In the genomic region with DNA sequence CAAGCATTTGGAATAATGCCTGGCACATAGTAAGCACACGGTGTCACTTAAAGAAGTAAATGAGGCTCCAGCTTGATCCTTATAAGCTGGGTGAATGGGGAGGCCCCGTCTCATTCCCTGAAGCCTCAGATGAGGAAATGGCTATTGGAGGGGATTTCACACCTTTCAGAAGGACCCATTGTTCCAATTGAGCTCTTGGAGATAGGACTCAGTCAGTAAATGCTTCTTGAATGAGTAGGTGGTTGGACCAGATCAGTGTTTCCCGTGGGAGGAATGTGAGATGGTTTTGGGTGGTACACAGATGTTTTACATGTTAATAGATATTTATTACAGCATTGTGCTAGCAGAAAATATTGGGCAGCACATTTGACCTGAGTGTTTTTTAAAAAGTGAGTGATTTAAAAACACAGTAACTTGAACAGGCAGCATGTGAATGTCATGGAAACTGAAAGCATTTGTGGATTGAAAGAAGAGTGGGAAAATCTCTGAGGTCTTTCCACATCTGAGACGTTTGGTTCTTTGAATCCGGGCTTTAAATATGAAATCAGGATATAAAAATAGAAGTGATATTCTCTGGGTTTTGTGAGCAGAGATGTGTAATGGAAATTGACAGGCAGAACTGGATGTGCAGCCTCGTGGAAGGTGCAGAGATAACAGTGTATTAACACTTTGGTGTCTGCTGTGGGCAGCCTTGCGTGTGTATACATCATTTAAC, we compare ENCODE assay signal across 9 cellular contexts. TPM values are rescaled to one million over a fixed set of nuclear protein-coding genes. Genes with fewer than 3 reads are reported as not detected.
A peak's percentile ranks its signal among the peaks of the same experiment; 100 is the strongest.
DNase-seq lines count a peak whose midpoint lies in the region; ATAC-seq and TF ChIP-seq lines count a peak whose summit lies in the region.
"Had no signal": no experiment of that assay in that cellular context is flagged by ENCODE, and none has a peak within 500 bp of the region (broad histone marks: within the 10 kb centered on the region; RNA-seq: fewer than 3 reads in every experiment).

No MANE protein-coding gene starts in this region.

- H3F3A ChIP-seq in smooth muscle cell (ENCODE audit: low read depth), result peaks cover 8% of the 10 kb centered on the region

- H3K4me3 Mint-ChIP-seq in activated T-cell treated with anti-CD3 and anti-CD28 coated beads, Interleukin-2, amount 50 U/mL, for 72 hours, result peak overlapping the region; percentile 75 to 98

- H3K79me2 ChIP-seq in smooth muscle cell (ENCODE audit: low read depth), result no peaks in the 10 kb centered on the region

- WGBS in gastroesophageal sphincter (ENCODE audit: low coverage in 1 of 2), 2 donors, result 12 to 27% methylated on average over 7 of the region's 7 CpGs
- 26% methylated on average over 7 of the region's 7 CpGs for WGBS in smooth muscle cell (ENCODE audit: low lambda C conversion rate)

- H3K36me3 Mint-ChIP-seq in activated T-cell treated with anti-CD3 and anti-CD28 coated beads, Interleukin-2, amount 50 U/mL, for 72 hours (ENCODE audit: insufficient read depth in 2 of 2), result no peaks in the 10 kb centered on the region

- H3K4me1 Mint-ChIP-seq in activated T-cell treated with anti-CD3 and anti-CD28 coated beads, Interleukin-2, amount 50 U/mL, for 72 hours (ENCODE audit: low read depth), result peaks cover 54% of the 10 kb centered on the region

- TF ChIP-seq EP300 in gastroesophageal sphincter (IDR thresholded peaks at IDR 0.05), result no peak

- no peak overlapping the region for H3K27ac ChIP-seq in HEK293 (ENCODE audit: extremely low read depth, low read depth, low read length)
- H3K27ac ChIP-seq in gastroesophageal sphincter, result peak overlapping the region in 3 of 4 donors; percentile 60 to 72 (median 63)
- H3K27ac ChIP-seq in smooth muscle cell (ENCODE audit: low read depth), result peak overlapping the region; percentile 19

- no peaks in the 10 kb centered on the region for H3K36me3 ChIP-seq in HEK293 (ENCODE audit: control insufficient read depth in 2 of 2, insufficient read depth in 1 of 2, low read length in 2 of 2)
- no peaks in the 10 kb centered on the region for H3K36me3 ChIP-seq in gastroesophageal sphincter
- H3K36me3 ChIP-seq in smooth muscle cell (ENCODE audit: low read depth), result no peaks in the 10 kb centered on the region

- H2AFZ ChIP-seq in smooth muscle cell (ENCODE audit: low read depth), result no peak overlapping the region

- H3K9me3 ChIP-seq in HEK293 (ENCODE audit: control insufficient read depth, insufficient read depth, low read depth, low read length) (no peaks in the 10 kb centered on the region), gastroesophageal sphincter (no peaks in the 10 kb centered on the region), smooth muscle cell (replicated peaks; ENCODE audit: low read depth) (no peaks in the 10 kb centered on the region)

- CTCF ChIA-PET in HEK293 (lab: Yijun Ruan, JAX), result interaction anchor here (0.5 kb wide), 1 partner anchor 116 kb away, joined by 4 read pairs; no protein-coding TSS in a partner anchor

- H4K20me1 ChIP-seq in smooth muscle cell (ENCODE audit: low read depth), result no peaks in the 10 kb centered on the region

- no peak overlapping the region for H3K4me3 ChIP-seq in HEK293 (ENCODE audit: low read depth, low read length)
- peak overlapping the region in 1 of 2 donors; percentile 12 for H3K4me3 ChIP-seq in gastroesophageal sphincter
- H3K4me3 ChIP-seq in smooth muscle cell, result no peak overlapping the region

- H3K9me3 Mint-ChIP-seq in activated T-cell treated with anti-CD3 and anti-CD28 coated beads, Interleukin-2, amount 50 U/mL, for 72 hours, result no peaks in the 10 kb centered on the region

- peak; percentile 6 to 14 for ATAC-seq in activated T-cell treated with anti-CD3 and anti-CD28 coated beads, Interleukin-2, amount 50 U/mL, for 72 hours (replicated peaks in 1 of 2)
- ATAC-seq in gastroesophageal sphincter (no peak), GM18502 (IDR thresholded peaks at IDR 0.05; ENCODE audit: poor library complexity, unreplicated experiment) (no peak)

- H3K4me1 ChIP-seq in HEK293 (ENCODE audit: control insufficient read depth, insufficient read depth, low read length) (0 out of 2 replicates have a peak, but pooled peaks cover 3% of the 10 kb centered on the region), gastroesophageal sphincter (peaks cover 0 to 38% (median 7%) of the 10 kb centered on the region in 3 donors), smooth muscle cell (ENCODE audit: low read depth) (peaks cover 8% of the 10 kb centered on the region)

- no peaks in the 10 kb centered on the region for H3K27me3 Mint-ChIP-seq in activated T-cell treated with anti-CD3 and anti-CD28 coated beads, Interleukin-2, amount 50 U/mL, for 72 hours (ENCODE audit: low read depth)

- H3K27me3 ChIP-seq in gastroesophageal sphincter (no peaks in the 10 kb centered on the region), smooth muscle cell (ENCODE audit: low read depth) (peaks cover 18% of the 10 kb centered on the region)

- DNase-seq in activated T-cell treated with anti-CD3 and anti-CD28 coated beads, Interleukin-2, amount 50 U/mL, for 72 hours, result no peak
- DNase-seq in smooth muscle cell (lab: John Stamatoyannopoulos, UW; ENCODE audit: unreplicated experiment), result no peak
- DNase-seq in NCI-H524 (lab: John Stamatoyannopoulos, UW), result no peak
- no peak for DNase-seq in HT-29 (ENCODE audit: low spot score)
- DNase-seq in AG20443 (ENCODE audit: low spot score), result no peak
- DNase-seq: GOT3 had no signal

- TF ChIP-seq CTCF in HEK293 (tag by site-specific recombination; IDR thresholded peaks at IDR 0.05) (no peak), gastroesophageal sphincter (IDR thresholded peaks at IDR 0.05) (no peak), smooth muscle cell (IDR thresholded peaks at IDR 0.05; ENCODE audit: borderline replicate concordance, insufficient read depth, poor library complexity, severe bottlenecking) (no peak)

- POLR2A ChIA-PET in HEK293 (lab: Yijun Ruan, JAX), result interaction anchor here (0.6 kb wide), 1 partner anchor 33 kb away, joined by 4 read pairs; no protein-coding TSS in a partner anchor

- no peak for TF ChIP-seq POLR2A in gastroesophageal sphincter (IDR thresholded peaks at IDR 0.05)

- H3K9ac ChIP-seq in smooth muscle cell (ENCODE audit: low read depth), result no peak overlapping the region

- peak overlapping the region; percentile 91 for H3K27ac Mint-ChIP-seq in activated T-cell treated with anti-CD3 and anti-CD28 coated beads, Interleukin-2, amount 50 U/mL, for 72 hours

- peak overlapping the region; percentile 30 for H3K4me2 ChIP-seq in smooth muscle cell

TF ChIP-seq in HEK293, 187 proteins besides CTCF, POLR2A, EP300 and RAD21:
- TF ChIP-seq ZNF561 (tag by site-specific recombination; IDR thresholded peaks at IDR 0.05; ENCODE audit: borderline replicate concordance) (no peak), MZF1 (tag by site-specific recombination; IDR thresholded peaks at IDR 0.05; ENCODE audit: borderline replicate concordance) (0 out of 2 replicates have a peak, but pooled peaks have one; percentile 17), ZNF335 (tag by site-specific recombination; conservative IDR thresholded peaks at IDR 0.05) (peak; percentile 43), EGR2 (tag by site-specific recombination; IDR thresholded peaks at IDR 0.05; ENCODE audit: low read depth) (peak; percentile 59), ZNF350 (tag by site-specific recombination; IDR thresholded peaks at IDR 0.05) (no peak), ZFP41 (tag by site-specific recombination; IDR thresholded peaks at IDR 0.05; ENCODE audit: borderline replicate concordance) (no peak), ZNF184 (tag by site-specific recombination; IDR thresholded peaks at IDR 0.05) (no peak), KLF16 (tag by site-specific recombination; IDR thresholded peaks at IDR 0.05) (no peak), ZFHX2 (tag by site-specific recombination; conservative IDR thresholded peaks at IDR 0.05) (peak; percentile 56), ZFP69B (tag by site-specific recombination; IDR thresholded peaks at IDR 0.05) (0 out of 2 replicates have a peak, but pooled peaks have one; percentile 15)

RNA-seq across cellular contexts. Expression of a gene that starts 36.4 kb away (rescaled TPM):
- total RNA-seq in activated T-cell treated with anti-CD3 and anti-CD28 coated beads, Interleukin-2, amount 50 U/mL, for 72 hours, result 10 to 100 TPM; 66.8 to 70.9 TPM
- total RNA-seq in gastroesophageal sphincter (10 to 100 TPM; 40.8 to 51.2 (median 46.2) TPM), smooth muscle cell (24.1 and 34.6 TPM in 2 replicates)
- 38.3 and 40.5 TPM in 2 replicates for polyA plus RNA-seq in smooth muscle cell
- total RNA-seq in HT-29 (2014; rRNA removed; shearing (Covaris generic)), result 8.5 and 9.7 TPM in 2 replicates

RNA-seq across cellular contexts. Expression of a gene that starts 59.9 kb away (rescaled TPM):
- total RNA-seq in activated T-cell treated with anti-CD3 and anti-CD28 coated beads, Interleukin-2, amount 50 U/mL, for 72 hours, result 10 to 100 TPM; 43.7 to 50.1 TPM
- total RNA-seq in gastroesophageal sphincter, result 10 to 100 TPM; 15.1 to 49.3 (median 24.9) TPM
- 29.5 and 57.6 TPM in 2 replicates for total RNA-seq in smooth muscle cell
- 45.3 and 52.5 TPM in 2 replicates for polyA plus RNA-seq in smooth muscle cell
- 24.1 and 26.0 TPM in 2 replicates for total RNA-seq in HT-29 (2014; rRNA removed; shearing (Covaris generic))

Comparison
In these comparisons a context has a peak if more than half of its experiments do, and no peak if none do; other contexts are left out.
1. ATAC-seq: peak in activated T-cell treated with anti-CD3 and anti-CD28 coated beads, Interleukin-2, amount 50 U/mL, for 72 hours (2 of 2); none in gastroesophageal sphincter (single experiment) and GM18502 (single experiment).